Comparison of ENCODE assay signal across 1 cellular context in the genomic region with DNA sequence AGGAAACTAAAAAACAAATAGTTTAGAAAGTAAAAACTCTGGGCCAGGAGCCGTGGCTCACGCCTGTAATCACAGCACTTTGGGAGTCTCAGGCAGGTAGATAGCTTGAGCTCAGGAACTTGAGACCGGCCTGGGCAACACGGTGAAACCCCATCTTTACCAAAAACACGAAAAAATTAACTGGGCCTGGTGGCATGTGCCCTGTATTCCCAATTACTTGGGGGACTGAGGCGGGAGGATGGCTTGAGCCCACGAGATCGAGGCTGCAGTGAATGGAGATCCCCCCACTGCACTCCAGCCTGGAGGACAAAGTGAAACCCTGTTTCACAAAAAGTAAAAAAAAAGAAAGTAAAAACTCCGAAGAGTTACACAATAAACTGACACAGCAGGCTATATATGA.
TF ChIP-seq lines count a peak whose summit lies in the region.

No MANE protein-coding gene starts in this region.

TF ChIP-seq in HepG2, 621 proteins besides CTCF, POLR2A, EP300 and RAD21:
- TF ChIP-seq ZNF160 (CRISPR knock-in tag; IDR thresholded peaks at IDR 0.05) (no peak), TAF15 (IDR thresholded peaks at IDR 0.05; ENCODE audit: low read depth, low read length, poor library complexity, severe bottlenecking) (no peak), YEATS2 (CRISPR knock-in tag; IDR thresholded peaks at IDR 0.05; ENCODE audit: borderline replicate concordance) (no peak), ZNF263 (CRISPR knock-in tag; IDR thresholded peaks at IDR 0.05) (no peak), ZNF777 (CRISPR knock-in tag; IDR thresholded peaks at IDR 0.05) (no peak), POLR2AphosphoS5 (IDR thresholded peaks at IDR 0.05; ENCODE audit: low read depth, low read length) (no peak)
